In the genomic region with DNA sequence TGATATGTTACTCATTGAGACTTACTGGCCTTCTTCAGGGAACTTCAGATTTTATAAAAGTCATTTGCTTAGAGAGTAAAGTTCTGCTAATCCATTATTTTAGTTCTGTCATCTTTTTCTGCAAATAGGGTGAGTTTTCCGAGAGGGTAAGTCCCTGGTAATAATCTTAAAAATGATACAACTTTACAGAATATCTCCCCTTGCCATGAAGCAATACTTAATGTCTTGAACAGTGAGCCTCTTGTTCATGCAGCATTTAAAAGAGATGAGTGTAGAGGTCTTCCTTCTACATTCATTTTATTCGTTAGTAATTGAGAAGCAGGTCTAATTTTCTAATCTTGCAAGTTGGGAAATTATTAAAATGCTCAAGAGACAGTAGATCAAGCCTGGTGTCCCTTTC, we compare ENCODE assay signal across 1 cellular context.
TF ChIP-seq lines count a peak whose summit lies in the region.

No MANE protein-coding gene starts in this region.

TF ChIP-seq in WTC11, 78 proteins besides CTCF, POLR2A, EP300 and RAD21 (continued from another document):
- TF ChIP-seq, protein P1, sequence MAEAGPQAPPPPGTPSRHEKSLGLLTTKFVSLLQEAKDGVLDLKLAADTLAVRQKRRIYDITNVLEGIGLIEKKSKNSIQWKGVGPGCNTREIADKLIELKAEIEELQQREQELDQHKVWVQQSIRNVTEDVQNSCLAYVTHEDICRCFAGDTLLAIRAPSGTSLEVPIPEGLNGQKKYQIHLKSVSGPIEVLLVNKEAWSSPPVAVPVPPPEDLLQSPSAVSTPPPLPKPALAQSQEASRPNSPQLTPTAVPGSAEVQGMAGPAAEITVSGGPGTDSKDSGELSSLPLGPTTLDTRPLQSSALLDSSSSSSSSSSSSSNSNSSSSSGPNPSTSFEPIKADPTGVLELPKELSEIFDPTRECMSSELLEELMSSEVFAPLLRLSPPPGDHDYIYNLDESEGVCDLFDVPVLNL (CRISPR knock-in tag; IDR thresholded peaks at IDR 0.05; ENCODE audit: borderline replicate concordance, low read depth): no peak
- TF ChIP-seq GRHL2 (CRISPR knock-in tag; IDR thresholded peaks at IDR 0.05; ENCODE audit: insufficient replicate concordance, severe bottlenecking): no peak
- TF ChIP-seq, protein P2, sequence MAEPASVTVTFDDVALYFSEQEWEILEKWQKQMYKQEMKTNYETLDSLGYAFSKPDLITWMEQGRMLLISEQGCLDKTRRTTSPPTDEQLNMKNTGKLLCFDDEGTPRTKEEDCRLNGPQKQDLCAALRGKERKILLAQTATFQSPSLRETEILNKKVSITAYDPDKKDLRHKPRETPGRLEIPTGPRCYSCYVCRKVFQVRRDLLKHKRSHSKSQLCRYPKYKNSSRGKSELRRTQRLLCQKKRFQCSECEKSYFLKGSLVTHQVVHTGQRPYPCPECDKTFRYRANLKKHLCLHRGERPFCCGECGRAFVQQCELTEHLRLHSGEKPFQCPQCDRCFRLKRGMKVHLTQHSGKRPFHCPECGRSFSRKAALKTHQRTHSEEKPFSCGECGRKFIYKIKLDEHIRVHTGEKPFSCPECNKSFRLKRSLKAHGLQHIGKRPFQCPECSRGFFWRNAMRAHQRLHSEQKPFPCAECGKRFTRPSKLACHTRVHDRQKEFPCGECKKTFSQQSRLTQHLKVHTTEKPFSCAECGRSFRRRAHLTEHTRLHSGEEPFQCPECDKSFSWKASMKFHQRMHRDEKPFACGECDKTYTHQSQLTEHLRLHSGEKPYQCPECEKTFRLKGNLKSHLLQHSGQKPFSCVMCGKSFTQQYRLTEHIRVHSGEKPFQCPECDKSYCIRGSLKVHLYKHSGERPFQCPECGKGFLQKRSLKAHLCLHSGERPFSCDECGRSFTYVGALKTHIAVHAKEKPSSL (CRISPR knock-in tag; conservative IDR thresholded peaks at IDR 0.05): no peak
- no peak for TF ChIP-seq RELA (CRISPR knock-in tag; IDR thresholded peaks at IDR 0.05; ENCODE audit: borderline replicate concordance)
- TF ChIP-seq ZNF121 (CRISPR knock-in tag; IDR thresholded peaks at IDR 0.05): no peak
- TF ChIP-seq EMX1 (CRISPR knock-in tag; IDR thresholded peaks at IDR 0.05): no peak
- TF ChIP-seq JUN (CRISPR knock-in tag; IDR thresholded peaks at IDR 0.05): no peak
- TF ChIP-seq NR1H2 (CRISPR knock-in tag; IDR thresholded peaks at IDR 0.05): no peak
- TF ChIP-seq JAZF1 (CRISPR knock-in tag; IDR thresholded peaks at IDR 0.05): no peak
- TF ChIP-seq, protein P3, sequence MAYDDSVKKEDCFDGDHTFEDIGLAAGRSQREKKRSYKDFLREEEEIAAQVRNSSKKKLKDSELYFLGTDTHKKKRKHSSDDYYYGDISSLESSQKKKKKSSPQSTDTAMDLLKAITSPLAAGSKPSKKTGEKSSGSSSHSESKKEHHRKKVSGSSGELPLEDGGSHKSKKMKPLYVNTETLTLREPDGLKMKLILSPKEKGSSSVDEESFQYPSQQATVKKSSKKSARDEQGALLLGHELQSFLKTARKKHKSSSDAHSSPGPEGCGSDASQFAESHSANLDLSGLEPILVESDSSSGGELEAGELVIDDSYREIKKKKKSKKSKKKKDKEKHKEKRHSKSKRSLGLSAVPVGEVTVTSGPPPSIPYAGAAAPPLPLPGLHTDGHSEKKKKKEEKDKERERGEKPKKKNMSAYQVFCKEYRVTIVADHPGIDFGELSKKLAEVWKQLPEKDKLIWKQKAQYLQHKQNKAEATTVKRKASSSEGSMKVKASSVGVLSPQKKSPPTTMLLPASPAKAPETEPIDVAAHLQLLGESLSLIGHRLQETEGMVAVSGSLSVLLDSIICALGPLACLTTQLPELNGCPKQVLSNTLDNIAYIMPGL (CRISPR knock-in tag; IDR thresholded peaks at IDR 0.05): no peak
- TF ChIP-seq ZNF219 (CRISPR knock-in tag; IDR thresholded peaks at IDR 0.05; ENCODE audit: borderline replicate concordance): no peak
TF ChIP-seq in WTC11: peak in this region for 0.
